1 cellular context compared by ENCODE assay signal in genomic region chr12:49264873-49265792, GRCh38.
TF ChIP-seq lines count a peak whose summit lies in the region.

TSS of gene TUBA1C (plus strand) at chr12:49265082. CDS start at chr12:49265182, 100 bp downstream.

TF ChIP-seq in Ishikawa, 13 proteins besides CTCF, POLR2A, EP300 and RAD21 (continued from another document):
- peak; percentile 94 for TF ChIP-seq MAX (IDR thresholded peaks at IDR 0.05)
- TF ChIP-seq ZBTB7A (IDR thresholded peaks at IDR 0.05; ENCODE audit: low read depth): peak; percentile 21
